Comparison of ENCODE assay signal across 24 cellular contexts in genomic region chr1:238927899-238928298, GRCh38.
DNase-seq lines count a peak whose midpoint lies in the region; ATAC-seq, FAIRE-seq and TF ChIP-seq lines count a peak whose summit lies in the region.
"Had no signal": no experiment of that assay in that cellular context is flagged by ENCODE, and none has a peak within 500 bp of the region (broad histone marks: within the 10 kb centered on the region; RNA-seq: fewer than 3 reads in every experiment).

No MANE protein-coding gene starts in this region.

- no peak overlapping the region for H3K18ac ChIP-seq in mesendoderm (ENCODE audit: low read length)

- CTCF ChIA-PET in HEK293 (lab: Yijun Ruan, JAX): no interaction called here

- no CpG with 5 or more reads among the region's 1 CpG for WGBS in mesendoderm (ENCODE audit: extremely low coverage, insufficient coverage, low lambda C conversion rate)

- no peaks in the 10 kb centered on the region for H3K79me1 ChIP-seq in mesendoderm (ENCODE audit: low read length)

- H3K56ac ChIP-seq in mesendoderm (ENCODE audit: low read length): no peak overlapping the region

- no peaks in the 10 kb centered on the region for H3K4me1 ChIP-seq in HEK293 (ENCODE audit: control insufficient read depth, insufficient read depth, low read length)
- H3K4me1 ChIP-seq in mesendoderm (ENCODE audit: control insufficient read depth, low read depth, low read length): no peaks in the 10 kb centered on the region
- H3K4me1 ChIP-seq: BLaER1 treated with 17β-estradiol and CSF1 and Interleukin-3, amounts not matched to agents 10 nM and 100 nM; Caco-2 had no signal

- DNase-seq in D721Med (ENCODE audit: insufficient read length, low spot score) (no peak), mesendoderm (peak; percentile 17), NAMALWA (ENCODE audit: low spot score) (no peak), NCI-H446 treated with DMSO at 0.1 percent for 48 hours (lab: John Stamatoyannopoulos, UW) (no peak)
- DNase-seq: 8988T; AML-193; Caco-2; Calu3; CD4-positive, alpha-beta T cell; CD8-positive, alpha-beta T cell; DMS 273 treated with DMSO at 0.1 percent for 48 hours; DMS153; DMS53; DMS79; DND-41; EL; GDM1 had no signal

- H3K4me2 ChIP-seq in mesendoderm (ENCODE audit: low read length): no peak overlapping the region
- H3K4me2 ChIP-seq: BLaER1 treated with 17β-estradiol and CSF1 and Interleukin-3, amounts not matched to agents 10 nM and 100 nM had no signal

- H2BK15ac ChIP-seq in mesendoderm (replicated peaks; ENCODE audit: low read depth): no peak overlapping the region

- H3K9ac ChIP-seq in mesendoderm (ENCODE audit: low read length): no peak overlapping the region
- H3K9ac ChIP-seq: BLaER1 treated with 17β-estradiol and CSF1 and Interleukin-3, amounts not matched to agents 10 nM and 100 nM had no signal

- no peak for ATAC-seq in GM21390 (IDR thresholded peaks at IDR 0.05; ENCODE audit: unreplicated experiment)
- ATAC-seq: CD8-positive, alpha-beta T cell; GM12878 had no signal

- no peaks in the 10 kb centered on the region for H3K27me3 ChIP-seq in mesendoderm (ENCODE audit: insufficient read depth, low read length, poor library complexity)
- H3K27me3 ChIP-seq: BLaER1 treated with 17β-estradiol and CSF1 and Interleukin-3, amounts not matched to agents 10 nM and 100 nM had no signal

- H3K4me3 ChIP-seq in HEK293 (ENCODE audit: low read depth, low read length) (no peak overlapping the region), mesendoderm (ENCODE audit: low read length) (no peak overlapping the region)
- H3K4me3 ChIP-seq: BLaER1 treated with 17β-estradiol and CSF1 and Interleukin-3, amounts not matched to agents 10 nM and 100 nM; GM12878 had no signal

- H3K9me3 ChIP-seq in HEK293 (ENCODE audit: control insufficient read depth, insufficient read depth, low read depth, low read length): no peaks in the 10 kb centered on the region

- no peak overlapping the region for H3K4ac ChIP-seq in mesendoderm (ENCODE audit: low read depth, low read length)

- no peak overlapping the region for H3K27ac ChIP-seq in HEK293 (ENCODE audit: extremely low read depth, low read depth, low read length)
- no peak overlapping the region for H3K27ac ChIP-seq in mesendoderm (ENCODE audit: low read depth, low read length)
- H3K27ac ChIP-seq: BLaER1 treated with 17β-estradiol and CSF1 and Interleukin-3, amounts not matched to agents 10 nM and 100 nM; C4-2B had no signal

- H3K36me3 ChIP-seq in HEK293 (ENCODE audit: control insufficient read depth in 2 of 2, insufficient read depth in 1 of 2, low read length in 2 of 2) (no peaks in the 10 kb centered on the region), mesendoderm (ENCODE audit: control insufficient read depth, insufficient read depth, low read length) (no peaks in the 10 kb centered on the region)
- H3K36me3 ChIP-seq: BLaER1 treated with 17β-estradiol and CSF1 and Interleukin-3, amounts not matched to agents 10 nM and 100 nM had no signal

- peak; percentile 6 for FAIRE-seq in D721Med (lab: Jason Lieb, UNC)
- FAIRE-seq: GM12878, GM12892, GM18507 had no signal

- TF ChIP-seq CTCF in D721Med (IDR thresholded peaks at IDR 0.05; ENCODE audit: insufficient read depth, missing control alignments) (no peak), HEK293 (tag by site-specific recombination; IDR thresholded peaks at IDR 0.05) (no peak)

- no peak overlapping the region for H2BK120ac ChIP-seq in mesendoderm (ENCODE audit: low read depth, low read length)

- no peak overlapping the region for H2BK5ac ChIP-seq in mesendoderm (ENCODE audit: low read length)

- H2AK5ac ChIP-seq in mesendoderm (ENCODE audit: low read length): no peak overlapping the region

- no peak overlapping the region for H4K5ac ChIP-seq in mesendoderm (ENCODE audit: low read length)

- H3K23ac ChIP-seq in mesendoderm (ENCODE audit: low read length): no peak overlapping the region

- no peak overlapping the region for H4K8ac ChIP-seq in mesendoderm (ENCODE audit: low read depth, low read length)

- POLR2A ChIA-PET in HEK293 (lab: Yijun Ruan, JAX): no interaction called here

- no peaks in the 10 kb centered on the region for H3K79me2 ChIP-seq in mesendoderm (ENCODE audit: control insufficient read depth, insufficient read depth, low read length)

TF ChIP-seq in HEK293, 187 proteins besides CTCF, POLR2A, EP300 and RAD21:
- TF ChIP-seq ZNF16 (tag by site-specific recombination; IDR thresholded peaks at IDR 0.05; ENCODE audit: low read depth) (no peak), SETDB1 (IDR thresholded peaks at IDR 0.05; ENCODE audit: insufficient read length, low read length) (peak; percentile 93), KLF8 (tag by site-specific recombination; IDR thresholded peaks at IDR 0.05) (no peak), ZNF133 (tag by site-specific recombination; IDR thresholded peaks at IDR 0.05) (no peak), ZNF433 (tag by site-specific recombination; IDR thresholded peaks at IDR 0.05; ENCODE audit: low read depth) (no peak), ZNF18 (tag by site-specific recombination; IDR thresholded peaks at IDR 0.05) (no peak), TRIM28 (IDR thresholded peaks at IDR 0.05; ENCODE audit: borderline replicate concordance, low read length) (peak; percentile 69; the same call in 1 of the 2 replicates), ZBTB8A (tag by site-specific recombination; IDR thresholded peaks at IDR 0.05) (no peak)
TF ChIP-seq in HEK293: peak in this region for 2.
